20 cellular contexts compared by ENCODE assay signal in the genomic region with DNA sequence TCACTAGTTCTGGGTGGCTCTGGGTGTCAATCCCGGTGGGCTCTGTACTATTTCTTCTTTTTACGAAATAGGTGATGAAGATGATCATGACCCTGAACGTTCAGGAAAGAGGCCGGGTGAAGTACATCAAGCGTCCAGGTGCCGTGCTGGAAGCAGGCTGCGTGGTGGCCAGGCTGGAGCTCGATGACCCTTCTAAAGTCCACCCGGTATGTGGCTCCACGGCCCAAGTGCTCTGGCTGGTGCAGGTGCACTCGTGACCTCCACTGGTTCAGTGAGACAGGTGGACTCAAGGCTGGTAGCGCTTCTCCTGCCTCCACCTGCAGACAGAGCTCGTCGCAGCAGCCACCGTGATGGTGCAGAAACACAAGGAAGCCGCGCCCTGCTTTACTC.
"Had no signal": no experiment of that assay in that cellular context is flagged by ENCODE, and none has a peak within 500 bp of the region (broad histone marks: within the 10 kb centered on the region; RNA-seq: fewer than 3 reads in every experiment).

No MANE protein-coding gene starts in this region.

- H3K9ac ChIP-seq: parathyroid adenoma had no signal

- H3K4me3 ChIP-seq: colonic mucosa, heart left ventricle, prostate gland, spleen, stomach, thoracic aorta had no signal

- H3K27ac ChIP-seq: colonic mucosa, heart left ventricle, parathyroid adenoma, spleen, stomach, thoracic aorta had no signal

- H3K27ac Mint-ChIP-seq: mesothelial cell of epicardium; natural killer cell treated with Interleukin-12 subunit alpha and Interleukin-12 subunit beta and Interleukin-15 and Interleukin-18, amount 100 ng/mL, for 72 hours had no signal

- H3K9me3 Mint-ChIP-seq: mesothelial cell of epicardium; natural killer cell treated with Interleukin-12 subunit alpha and Interleukin-12 subunit beta and Interleukin-15 and Interleukin-18, amount 100 ng/mL, for 72 hours had no signal

- H3K27me3 ChIP-seq: colonic mucosa, heart left ventricle, spleen, stomach had no signal

- H3K36me3 ChIP-seq: colonic mucosa, prostate gland had no signal

- H3K36me3 Mint-ChIP-seq: natural killer cell treated with Interleukin-12 subunit alpha and Interleukin-12 subunit beta and Interleukin-15 and Interleukin-18, amount 100 ng/mL, for 72 hours had no signal

- H3K4me3 Mint-ChIP-seq: mesothelial cell of epicardium; natural killer cell treated with Interleukin-12 subunit alpha and Interleukin-12 subunit beta and Interleukin-15 and Interleukin-18, amount 100 ng/mL, for 72 hours had no signal

- DNase-seq: colonic mucosa; effector CD8-positive, alpha-beta T cell; foreskin melanocyte; hippocampal formation; left colon; stimulated activated CD4-positive, alpha-beta T cell treated with anti-CD3 and anti-CD28 coated beads, Interleukin-15, amount 100 ng/mL, for 24 hours; stimulated activated CD4-positive, alpha-beta T cell treated with anti-CD3 and anti-CD28 coated beads, Interleukin-1b, Interleukin-23, amount 100 ng/mL, for 48 hours; stimulated activated CD4-positive, alpha-beta T cell treated with anti-CD3 and anti-CD28 coated beads, Interleukin-4, amount 100 ng/mL, for 4 hours; stimulated activated naive CD4-positive, alpha-beta T cell; stomach; substantia nigra; trophoblast cell had no signal

- H3K9me3 ChIP-seq: colonic mucosa, prostate gland, stomach, thoracic aorta had no signal

- H3K4me1 ChIP-seq: colonic mucosa, heart left ventricle, parathyroid adenoma, prostate gland, spleen, stomach had no signal

- H3K27me3 Mint-ChIP-seq: natural killer cell treated with Interleukin-12 subunit alpha and Interleukin-12 subunit beta and Interleukin-15 and Interleukin-18, amount 100 ng/mL, for 72 hours had no signal

- ATAC-seq: left colon, sciatic nerve had no signal

- H2AFZ ChIP-seq: parathyroid adenoma had no signal
